Comparison of ENCODE assay signal across 23 cellular contexts in the genomic region with DNA sequence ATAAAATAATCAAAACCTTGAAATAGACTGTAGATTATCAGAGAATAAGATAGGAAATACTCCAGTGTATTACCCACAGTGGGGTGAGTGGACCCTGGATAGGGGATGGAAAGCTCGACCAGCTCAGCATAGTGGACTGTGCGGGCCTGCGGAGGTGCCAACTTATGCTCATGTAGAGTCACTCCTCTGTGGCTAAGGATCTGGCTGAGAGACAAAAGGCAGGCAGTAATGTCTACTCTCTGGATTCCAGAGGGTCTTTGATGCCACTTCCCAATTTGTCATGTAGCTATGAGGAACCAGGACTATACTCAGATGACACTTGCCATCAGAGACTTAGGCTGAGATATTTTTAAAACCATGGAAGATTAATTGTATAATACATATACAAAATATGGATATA.
"Had no signal": no experiment of that assay in that cellular context is flagged by ENCODE, and none has a peak within 500 bp of the region (broad histone marks: within the 10 kb centered on the region; RNA-seq: fewer than 3 reads in every experiment).

No MANE protein-coding gene starts in this region.

- ATAC-seq: foreskin keratinocyte, heart left ventricle, left lobe of liver, mucosa of descending colon, natural killer cell, right lobe of liver had no signal

- H3K9ac ChIP-seq: neural progenitor cell, parathyroid adenoma had no signal

- H3K27ac Mint-ChIP-seq: natural killer cell; neural progenitor cell; stimulated activated naive CD8-positive, alpha-beta T cell treated with anti-CD3 and anti-CD28 coated beads, Interleukin-15, Interleukin-2, amounts not matched to agents 100 ng/mL and 50 ng/mL, for 24 hours had no signal

- H2AFZ ChIP-seq: neural progenitor cell, parathyroid adenoma had no signal

- DNase-seq: caudate nucleus; colonic mucosa; dermis blood vessel endothelial cell; foreskin keratinocyte; heart left ventricle; hippocampal formation; kidney glomerular epithelial cell; mammary epithelial cell; mucosa of descending colon; natural killer cell; occipital lobe; retina; right lobe of liver; small intestine; stimulated activated CD4-positive, alpha-beta T cell treated with anti-CD3 and anti-CD28 coated beads, Interleukin-12 subunit alpha, Interleukin-12 subunit beta, amount 100 ng/mL, for 4 hours; testis; transverse colon had no signal

- H3K27me3 Mint-ChIP-seq: stimulated activated naive CD8-positive, alpha-beta T cell treated with anti-CD3 and anti-CD28 coated beads, Interleukin-15, Interleukin-2, amounts not matched to agents 100 ng/mL and 50 ng/mL, for 24 hours had no signal

- FAIRE-seq: islet of Langerhans, small intestine had no signal

- H3K4me1 ChIP-seq: colonic mucosa, neural progenitor cell, prostate gland, right lobe of liver had no signal

- H3K9me3 ChIP-seq: colonic mucosa, heart left ventricle, mucosa of descending colon, prostate gland, right lobe of liver, testis, transverse colon had no signal

- H3K4me3 ChIP-seq: colonic mucosa, heart left ventricle, mucosa of descending colon, neural progenitor cell, prostate gland, right lobe of liver, testis, transverse colon had no signal

- H3K27me3 ChIP-seq: colonic mucosa, foreskin keratinocyte, heart left ventricle, neural progenitor cell, right lobe of liver, testis, transverse colon had no signal

- H3K36me3 Mint-ChIP-seq: natural killer cell had no signal

- H3K4me2 ChIP-seq: neural progenitor cell had no signal

- H3K9me3 Mint-ChIP-seq: natural killer cell; neural progenitor cell; stimulated activated naive CD8-positive, alpha-beta T cell treated with anti-CD3 and anti-CD28 coated beads, Interleukin-15, Interleukin-2, amounts not matched to agents 100 ng/mL and 50 ng/mL, for 24 hours had no signal

- H3K36me3 ChIP-seq: colonic mucosa, neural progenitor cell, transverse colon had no signal

- H3K4me3 Mint-ChIP-seq: natural killer cell; stimulated activated naive CD8-positive, alpha-beta T cell treated with anti-CD3 and anti-CD28 coated beads, Interleukin-15, Interleukin-2, amounts not matched to agents 100 ng/mL and 50 ng/mL, for 24 hours had no signal

- H3K27ac ChIP-seq: colonic mucosa, foreskin keratinocyte, neural progenitor cell, prostate gland, right lobe of liver, testis had no signal

- H3K79me2 ChIP-seq: parathyroid adenoma had no signal
